ENCODE assay signal across 8 cellular contexts in the genomic region with DNA sequence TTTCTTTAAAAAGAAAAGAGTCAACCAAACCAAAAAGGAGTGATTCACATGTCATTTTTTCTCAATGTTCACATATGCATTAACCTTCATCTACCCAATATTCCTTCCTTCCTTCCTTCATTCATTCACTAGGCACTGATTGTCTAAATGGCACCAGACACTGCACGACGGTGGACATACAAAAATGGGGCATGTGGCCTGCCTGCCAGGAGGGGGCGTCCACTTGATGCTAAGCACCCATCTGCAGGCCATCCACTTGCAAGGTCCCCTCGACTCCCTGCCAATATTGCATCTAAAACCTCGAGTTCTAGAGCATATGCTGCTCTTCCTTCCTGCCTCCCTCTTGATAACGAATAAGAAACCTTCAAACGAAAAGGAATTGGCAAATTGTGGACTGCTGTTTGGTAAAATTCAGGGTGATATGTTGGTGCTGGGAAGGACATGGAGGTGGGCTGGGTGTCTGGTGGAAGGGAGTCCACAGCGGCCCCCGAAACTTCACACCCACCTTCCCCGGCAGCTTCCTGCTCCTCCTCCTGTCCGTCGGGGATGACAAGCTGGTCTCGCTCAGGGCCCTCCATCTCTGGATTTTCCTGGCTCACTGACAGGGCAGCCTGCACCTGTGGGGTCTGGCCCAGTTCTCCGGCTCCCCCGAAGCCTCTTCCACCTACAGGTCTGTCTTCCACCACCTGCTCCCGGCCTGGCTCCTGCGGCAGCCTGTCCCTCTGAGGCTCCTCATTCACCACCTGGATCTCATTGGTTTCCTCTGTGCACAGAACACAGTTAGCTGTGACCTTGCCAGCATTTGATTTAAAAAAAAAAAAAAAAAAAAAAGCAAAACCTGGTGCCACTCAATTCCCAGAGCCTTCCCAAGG.
A peak's percentile ranks its signal among the peaks of the same experiment; 100 is the strongest.
DNase-seq lines count a peak whose midpoint lies in the region; ATAC-seq and TF ChIP-seq lines count a peak whose summit lies in the region.

No MANE protein-coding gene starts in this region.

- H3K4me1 ChIP-seq in lower lobe of right lung = no peaks in the 10 kb centered on the region

- no peak overlapping the region for H3K4me3 ChIP-seq in WI38 (ENCODE audit: low read depth, low read length)
- no peak overlapping the region for H3K4me3 ChIP-seq in lower lobe of right lung

- DNase-seq in activated naive CD8-positive, alpha-beta T cell treated with anti-CD3 and anti-CD28 coated beads, Interleukin-2, amount 50 U/mL, for 24 hours = peak; percentile 14
- no peak for DNase-seq in activated naive CD8-positive, alpha-beta T cell treated with anti-CD3 and anti-CD28 coated beads for 36 hours
- DNase-seq in NCI-H1048 (lab: John Stamatoyannopoulos, UW) (peak; percentile 2), lower lobe of right lung (no peak)
- DNase-seq in activated effector memory CD4-positive, alpha-beta T cell treated with anti-CD3 and anti-CD28 coated beads, Interleukin-2, amount 50 U/mL, for 16 hours = no peak

- peaks cover 8% of the 10 kb centered on the region for H3K36me3 ChIP-seq in lower lobe of right lung

- ATAC-seq in activated naive CD8-positive, alpha-beta T cell treated with anti-CD3 and anti-CD28 coated beads, Interleukin-2, amount 50 U/mL, for 24 hours = no peak
- no peak for ATAC-seq in lower lobe of right lung
- ATAC-seq in GM19324 (IDR thresholded peaks at IDR 0.05; ENCODE audit: low FRiP score, unreplicated experiment) = no peak
- no peak for ATAC-seq in HG03469 (IDR thresholded peaks at IDR 0.05; ENCODE audit: unreplicated experiment)

- intact Hi-C loops in lower lobe of right lung (cut with DNase I) = no loop called here

- H3K9me3 ChIP-seq in lower lobe of right lung = no peaks in the 10 kb centered on the region

- H3K27me3 ChIP-seq in lower lobe of right lung (ENCODE audit: low read depth) = no peaks in the 10 kb centered on the region

- no peaks in the 10 kb centered on the region for H3K27me3 Mint-ChIP-seq in activated naive CD8-positive, alpha-beta T cell treated with anti-CD3 and anti-CD28 coated beads, Interleukin-2, amount 50 U/mL, for 24 hours
- no peaks in the 10 kb centered on the region for H3K27me3 Mint-ChIP-seq in activated naive CD8-positive, alpha-beta T cell treated with anti-CD3 and anti-CD28 coated beads for 36 hours

- H3K4me3 Mint-ChIP-seq in activated naive CD8-positive, alpha-beta T cell treated with anti-CD3 and anti-CD28 coated beads, Interleukin-2, amount 50 U/mL, for 24 hours = no peak overlapping the region
- no peak overlapping the region for H3K4me3 Mint-ChIP-seq in activated naive CD8-positive, alpha-beta T cell treated with anti-CD3 and anti-CD28 coated beads for 36 hours

- H3K27ac Mint-ChIP-seq in activated naive CD8-positive, alpha-beta T cell treated with anti-CD3 and anti-CD28 coated beads, Interleukin-2, amount 50 U/mL, for 24 hours = no peak overlapping the region
- no peak overlapping the region for H3K27ac Mint-ChIP-seq in activated naive CD8-positive, alpha-beta T cell treated with anti-CD3 and anti-CD28 coated beads for 36 hours

- peaks cover 2% of the 10 kb centered on the region for H3K36me3 Mint-ChIP-seq in activated naive CD8-positive, alpha-beta T cell treated with anti-CD3 and anti-CD28 coated beads, Interleukin-2, amount 50 U/mL, for 24 hours (ENCODE audit: low read depth)
- H3K36me3 Mint-ChIP-seq in activated naive CD8-positive, alpha-beta T cell treated with anti-CD3 and anti-CD28 coated beads for 36 hours = peaks cover 4% of the 10 kb centered on the region

- no peaks in the 10 kb centered on the region for H3K4me1 Mint-ChIP-seq in activated naive CD8-positive, alpha-beta T cell treated with anti-CD3 and anti-CD28 coated beads, Interleukin-2, amount 50 U/mL, for 24 hours
- no peaks in the 10 kb centered on the region for H3K4me1 Mint-ChIP-seq in activated naive CD8-positive, alpha-beta T cell treated with anti-CD3 and anti-CD28 coated beads for 36 hours

- TF ChIP-seq CTCF in WI38 (IDR thresholded peaks at IDR 0.05; ENCODE audit: low read depth, low read length) = peak; percentile 42; the same call in 1 of the 2 replicates
- peak; percentile 42 for TF ChIP-seq CTCF in lower lobe of right lung (IDR thresholded peaks at IDR 0.05)

- H3K9me3 Mint-ChIP-seq in activated naive CD8-positive, alpha-beta T cell treated with anti-CD3 and anti-CD28 coated beads, Interleukin-2, amount 50 U/mL, for 24 hours = no peaks in the 10 kb centered on the region
- H3K9me3 Mint-ChIP-seq in activated naive CD8-positive, alpha-beta T cell treated with anti-CD3 and anti-CD28 coated beads for 36 hours = no peaks in the 10 kb centered on the region

- H3K27ac ChIP-seq in lower lobe of right lung = no peak overlapping the region

Comparison
In these comparisons a context has a peak if more than half of its experiments do, and no peak if none do; other contexts are left out.
1. DNase-seq: peak in activated naive CD8-positive, alpha-beta T cell treated with anti-CD3 and anti-CD28 coated beads, Interleukin-2, amount 50 U/mL, for 24 hours (single experiment) and NCI-H1048 (single experiment); none in activated naive CD8-positive, alpha-beta T cell treated with anti-CD3 and anti-CD28 coated beads for 36 hours (single experiment), lower lobe of right lung (single experiment) and activated effector memory CD4-positive, alpha-beta T cell treated with anti-CD3 and anti-CD28 coated beads, Interleukin-2, amount 50 U/mL, for 16 hours (single experiment).